Comparison of ENCODE assay signal across 25 cellular contexts in genomic region chr1:30447080-30447479, GRCh38.
DNase-seq lines count a peak whose midpoint lies in the region; TF ChIP-seq lines count a peak whose summit lies in the region.
"Had no signal": no experiment of that assay in that cellular context is flagged by ENCODE, and none has a peak within 500 bp of the region (broad histone marks: within the 10 kb centered on the region; RNA-seq: fewer than 3 reads in every experiment).

No MANE protein-coding gene starts in this region.

- TF ChIP-seq CTCF in esophagus muscularis mucosa (IDR thresholded peaks at IDR 0.05) (no peak), osteocyte (IDR thresholded peaks at IDR 0.05) (no peak), GM10266 (IDR thresholded peaks at IDR 0.05; ENCODE audit: control insufficient read depth, insufficient read depth, low read depth, missing control alignments) (no peak)

- WGBS in esophagus muscularis mucosa, result 48% methylated on average over 6 of the region's 6 CpGs

- H3K36me3 Mint-ChIP-seq in osteocyte (ENCODE audit: unreplicated experiment), result no peaks in the 10 kb centered on the region

- H3K4me1 ChIP-seq in esophagus muscularis mucosa, result no peaks in the 10 kb centered on the region
- H3K4me1 ChIP-seq: SJSA1 had no signal

- H3K4me3 Mint-ChIP-seq in osteocyte (ENCODE audit: unreplicated experiment), result no peak overlapping the region
- H3K4me3 Mint-ChIP-seq: B cell had no signal

- H3K36me3 ChIP-seq in esophagus muscularis mucosa, result no peaks in the 10 kb centered on the region
- H3K36me3 ChIP-seq: MG63, SJSA1 had no signal

- no peak overlapping the region for H3K4me3 ChIP-seq in esophagus muscularis mucosa
- H3K4me3 ChIP-seq: MG63, SJSA1 had no signal

- H3K4me1 Mint-ChIP-seq in osteocyte (ENCODE audit: unreplicated experiment), result no peaks in the 10 kb centered on the region
- H3K4me1 Mint-ChIP-seq: B cell had no signal

- intact Hi-C loops in esophagus muscularis mucosa (cut with DNase I), result no loop called here

- DNase-seq in AG20443 (ENCODE audit: low spot score) (peak; percentile 1), D341Med (ENCODE audit: low spot score) (peak; percentile 3), esophagus muscularis mucosa (ENCODE audit: extremely low spot score) (peak; percentile 55), osteocyte (ENCODE audit: extremely low spot score, unreplicated experiment) (peak; percentile 73), GM10266 (ENCODE audit: extremely low spot score) (no peak), NCI-H446 (lab: John Stamatoyannopoulos, UW) (no peak), NCI-H128 (lab: John Stamatoyannopoulos, UW; ENCODE audit: unreplicated experiment) (no peak)
- DNase-seq: Calu3; DMS153; DND-41; GOT3; HCEC 1CT; KBM-7; MG63; NCI-H1105 treated with DMSO at 0.1 percent for 48 hours; NCI-H2029; NCI-H446 treated with DMSO at 0.1 percent for 48 hours; NCI-H526; NCI-H82; NK-92 treated with Interleukin-12 subunit alpha and Interleukin-12 subunit beta, amount 100 ng/mL, for 24 hours; PC-3; Right ventricle myocardium superior had no signal

- H3K27me3 Mint-ChIP-seq in osteocyte (ENCODE audit: unreplicated experiment), result no peaks in the 10 kb centered on the region

- H3K27ac Mint-ChIP-seq in osteocyte (ENCODE audit: unreplicated experiment), result no peak overlapping the region
- H3K27ac Mint-ChIP-seq: B cell had no signal

- TF ChIP-seq POLR2A in esophagus muscularis mucosa (IDR thresholded peaks at IDR 0.05; ENCODE audit: low read depth), result no peak

- peaks cover 0 to 11% (median 0%) of the 10 kb centered on the region in 4 donors for H3K27me3 ChIP-seq in esophagus muscularis mucosa
- H3K27me3 ChIP-seq: MG63, SJSA1 had no signal

- H3K9me3 Mint-ChIP-seq in osteocyte (ENCODE audit: unreplicated experiment), result peaks cover 8% of the 10 kb centered on the region

- H3K27ac ChIP-seq in esophagus muscularis mucosa (replicated peaks in 1 of 4), result no peak overlapping the region
- H3K27ac ChIP-seq: C4-2B, SJSA1 had no signal

- no peak for TF ChIP-seq EP300 in esophagus muscularis mucosa (IDR thresholded peaks at IDR 0.05)

- no peaks in the 10 kb centered on the region for H3K9me3 ChIP-seq in esophagus muscularis mucosa
- H3K9me3 ChIP-seq: MG63, SJSA1 had no signal

Comparison
In these comparisons a context has a peak if more than half of its experiments do, and no peak if none do; other contexts are left out.
1. DNase-seq: peak in AG20443 (single experiment), D341Med (single experiment), esophagus muscularis mucosa (single experiment) and osteocyte (single experiment); none in GM10266 (single experiment), NCI-H446 (0 of 2) and NCI-H128 (single experiment).